1 cellular context compared by ENCODE assay signal in genomic region chr16:2425008-2425518, GRCh38.
TF ChIP-seq lines count a peak whose summit lies in the region.

No MANE protein-coding gene starts in this region.

TF ChIP-seq in GM12878, 131 proteins besides CTCF, POLR2A, EP300 and RAD21:
- no peak for TF ChIP-seq HDAC6 (IDR thresholded peaks at IDR 0.05; ENCODE audit: unreplicated experiment)
- TF ChIP-seq CBX3 (IDR thresholded peaks at IDR 0.05; ENCODE audit: borderline replicate concordance, low read depth), result no peak
- TF ChIP-seq DPF2 (IDR thresholded peaks at IDR 0.05), result no peak
- no peak for TF ChIP-seq ESRRA (IDR thresholded peaks at IDR 0.05; ENCODE audit: low read length)
- TF ChIP-seq BCL3 (IDR thresholded peaks at IDR 0.05; ENCODE audit: borderline replicate concordance, insufficient read depth, low read depth, low read length, poor library complexity, severe bottlenecking), result no peak
- TF ChIP-seq BRCA1 (IDR thresholded peaks at IDR 0.05; ENCODE audit: low read depth, low read length), result no peak
- no peak for TF ChIP-seq NFYA (IDR thresholded peaks at IDR 0.05; ENCODE audit: borderline replicate concordance, low read depth, low read length)
- no peak for TF ChIP-seq FOXK2 (IDR thresholded peaks at IDR 0.05)
- TF ChIP-seq BMI1 (IDR thresholded peaks at IDR 0.05; ENCODE audit: borderline replicate concordance), result no peak
- TF ChIP-seq CBX5 (IDR thresholded peaks at IDR 0.05; ENCODE audit: low read depth), result no peak
- TF ChIP-seq RCOR1 (conservative IDR thresholded peaks at IDR 0.05; ENCODE audit: low read depth, low read length), result no peak
- no peak for TF ChIP-seq FOXM1 (IDR thresholded peaks at IDR 0.05; ENCODE audit: low read depth, low read length)
- TF ChIP-seq IRF4 (IDR thresholded peaks at IDR 0.05; ENCODE audit: low read depth, low read length), result no peak
- TF ChIP-seq SPI1 (IDR thresholded peaks at IDR 0.05; ENCODE audit: borderline replicate concordance, insufficient read depth, low read depth, low read length), result no peak
